ENCODE assay signal across 17 cellular contexts in the genomic region with DNA sequence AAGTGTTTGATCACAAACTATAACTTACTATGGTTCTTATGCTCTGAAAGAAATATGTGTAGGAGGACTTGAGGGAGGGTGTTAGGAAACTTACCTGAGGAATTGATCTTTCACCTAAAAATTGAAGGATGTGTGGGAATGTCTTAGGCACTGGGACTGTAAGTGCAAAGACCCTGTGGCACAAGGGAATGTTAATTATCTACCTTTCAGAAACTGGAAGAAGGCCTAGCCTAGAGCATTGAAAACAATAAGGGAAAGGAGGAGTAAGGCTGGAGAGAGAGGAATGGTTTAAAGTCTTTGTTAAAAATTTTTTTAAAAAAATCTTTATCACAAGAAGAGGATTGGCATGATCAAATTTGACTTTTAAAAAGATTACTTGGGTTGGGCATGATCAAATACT.
"Had no signal": no experiment of that assay in that cellular context is flagged by ENCODE, and none has a peak within 500 bp of the region (broad histone marks: within the 10 kb centered on the region; RNA-seq: fewer than 3 reads in every experiment).

No MANE protein-coding gene starts in this region.

- H3K27me3 Mint-ChIP-seq: activated CD8-positive, alpha-beta T cell treated with anti-CD3 and anti-CD28 coated beads for 36 hours; activated naive CD8-positive, alpha-beta T cell treated with anti-CD3 and anti-CD28 coated beads, Interleukin-2, amount 50 U/mL, for 24 hours; effector memory CD8-positive, alpha-beta T cell; T-cell had no signal

- ATAC-seq: activated CD8-positive, alpha-beta T cell treated with anti-CD3 and anti-CD28 coated beads for 36 hours; activated naive CD8-positive, alpha-beta T cell treated with anti-CD3 and anti-CD28 coated beads, Interleukin-2, amount 50 U/mL, for 24 hours; effector memory CD8-positive, alpha-beta T cell; left colon; lower lobe of right lung; T-cell had no signal

- H3K27ac Mint-ChIP-seq: activated CD8-positive, alpha-beta T cell treated with anti-CD3 and anti-CD28 coated beads for 36 hours; activated naive CD8-positive, alpha-beta T cell treated with anti-CD3 and anti-CD28 coated beads, Interleukin-2, amount 50 U/mL, for 24 hours; T-cell had no signal

- H3K27me3 ChIP-seq: pancreas, thyroid gland had no signal

- H3K27ac ChIP-seq: lower lobe of right lung, thyroid gland had no signal

- DNase-seq: activated CD8-positive, alpha-beta memory T cell treated with anti-CD3 and anti-CD28 coated beads, Interleukin-2, amount 50 U/mL, for 4 hours; activated CD8-positive, alpha-beta T cell treated with anti-CD3 and anti-CD28 coated beads for 36 hours; activated naive CD4-positive, alpha-beta T cell; activated naive CD8-positive, alpha-beta T cell treated with anti-CD3 and anti-CD28 coated beads, Interleukin-2, amount 50 U/mL, for 24 hours; activated T-cell treated with anti-CD3 and anti-CD28 coated beads, Interleukin-2, amount 50 U/mL, for 48 hours; aorta; dermis blood vessel endothelial cell; effector memory CD8-positive, alpha-beta T cell; foreskin melanocyte; left colon; lower lobe of right lung; pancreas; stimulated activated CD4-positive, alpha-beta T cell treated with anti-CD3 and anti-CD28 coated beads, Interleukin-1b, Interleukin-23, amount 100 ng/mL, for 48 hours; T-cell; thyroid gland had no signal

- H3K36me3 Mint-ChIP-seq: mesothelial cell of epicardium had no signal

- H3K9me3 Mint-ChIP-seq: activated CD8-positive, alpha-beta T cell treated with anti-CD3 and anti-CD28 coated beads for 36 hours; activated naive CD8-positive, alpha-beta T cell treated with anti-CD3 and anti-CD28 coated beads, Interleukin-2, amount 50 U/mL, for 24 hours; effector memory CD8-positive, alpha-beta T cell; mesothelial cell of epicardium; T-cell had no signal

- H3K36me3 ChIP-seq: pancreas, thyroid gland had no signal

- H3K9me3 ChIP-seq: lower lobe of right lung, pancreas, thyroid gland had no signal

- H3K4me3 ChIP-seq: lower lobe of right lung, pancreas, thyroid gland had no signal

- FAIRE-seq: islet of Langerhans had no signal

- H3K4me3 Mint-ChIP-seq: activated CD8-positive, alpha-beta T cell treated with anti-CD3 and anti-CD28 coated beads for 36 hours; activated naive CD8-positive, alpha-beta T cell treated with anti-CD3 and anti-CD28 coated beads, Interleukin-2, amount 50 U/mL, for 24 hours; mesothelial cell of epicardium had no signal
